ENCODE assay signal across 8 cellular contexts in genomic region chr1:12177999-12178441, GRCh38. TPM values are rescaled to one million over a fixed set of nuclear protein-coding genes. Genes with fewer than 3 reads are reported as not detected.
DNase-seq lines count a peak whose midpoint lies in the region; ATAC-seq, FAIRE-seq and TF ChIP-seq lines count a peak whose summit lies in the region.

No MANE protein-coding gene starts in this region.

- H4K8ac ChIP-seq in H1 (ENCODE audit: extremely low read depth, insufficient read depth, low read length) (no peak overlapping the region), trophoblast cell (ENCODE audit: low read depth, low read length) (no peak overlapping the region)

- TF ChIP-seq POLR2A in H1 (IDR thresholded peaks at IDR 0.05; ENCODE audit: control extremely low read depth in 1 of 2, low read depth in 2 of 2, low read length in 2 of 2) (no peak), transverse colon (IDR thresholded peaks at IDR 0.05) (no peak)

- H4K91ac ChIP-seq in H1 (replicated peaks; ENCODE audit: insufficient read length, low read length) (peak overlapping the region; percentile 0), trophoblast cell (ENCODE audit: low read depth, low read length) (no peak overlapping the region)

- H3K27ac ChIP-seq in H1 (ENCODE audit: low read depth, low read length) (no peak overlapping the region), trophoblast cell (ENCODE audit: low read depth, low read length) (no peak overlapping the region), transverse colon (peak overlapping the region; percentile 51 to 87 (median 82))

- H2BK12ac ChIP-seq in H1 (ENCODE audit: low read depth, low read length) (no peak overlapping the region), trophoblast cell (ENCODE audit: low read length) (peak overlapping the region; percentile 18)

- POLR2A ChIA-PET in H1 (lab: Charles Lee; ENCODE audit: partially characterized antibody): interaction anchor here (0.9 to 2.4 kb wide), 2 partner anchors 9 to 11 kb away, joined by 4 to 10 read pairs; partner anchors contain the start of gene TNFRSF1B

- H2BK120ac ChIP-seq in H1 (replicated peaks; ENCODE audit: low read depth, low read length): no peak overlapping the region
- no peak overlapping the region for H2BK120ac ChIP-seq in trophoblast cell (ENCODE audit: insufficient read depth, low read length, poor library complexity)

- no peak overlapping the region for H3K56ac ChIP-seq in H1 (replicated peaks; ENCODE audit: insufficient read length, low read depth, low read length)

- H3K9ac ChIP-seq in H1 (replicated peaks in 1 of 4; ENCODE audit: extremely low read depth in 1 of 4, low read depth in 3 of 4, low read length in 3 of 4) (no peak overlapping the region), trophoblast cell (ENCODE audit: low read length) (no peak overlapping the region)

- no peak overlapping the region for H3K14ac ChIP-seq in H1 (ENCODE audit: insufficient read length)
- H3K14ac ChIP-seq in trophoblast cell (ENCODE audit: low read length): no peak overlapping the region

- no peak for FAIRE-seq in H1 (lab: Jason Lieb, UNC)

- H3K79me2 ChIP-seq in H1 (ENCODE audit: control insufficient read depth in 1 of 2, insufficient read depth in 2 of 2, low read length in 2 of 2) (no peaks in the 10 kb centered on the region), trophoblast cell (ENCODE audit: control insufficient read depth, insufficient read depth, low read length, poor library complexity) (no peaks in the 10 kb centered on the region)

- H3K4me1 ChIP-seq in H1 (replicated peaks in 1 of 4; ENCODE audit: control insufficient read depth in 3 of 4, insufficient read depth in 4 of 4, low read length in 3 of 4) (peaks cover 0 to 19% (median 2%) of the 10 kb centered on the region in 4 experiments; a peak in 3 of 7 replicates), trophoblast cell (ENCODE audit: control insufficient read depth in 1 of 2, insufficient read depth in 2 of 2, low read length in 2 of 2) (peaks cover 15 to 23% of the 10 kb centered on the region in 2 experiments), transverse colon (peaks cover 9 to 74% (median 37%) of the 10 kb centered on the region in 4 donors)

- ATAC-seq in HG03108 (IDR thresholded peaks at IDR 0.05; ENCODE audit: unreplicated experiment): no peak

- H4K12ac ChIP-seq in trophoblast cell (ENCODE audit: low read depth, low read length): no peak overlapping the region

- H3K23ac ChIP-seq in H1 (ENCODE audit: insufficient read length) (no peak overlapping the region), trophoblast cell (ENCODE audit: low read length) (no peak overlapping the region)

- no peaks in the 10 kb centered on the region for H3K79me1 ChIP-seq in H1 (ENCODE audit: low read depth, low read length)
- peaks cover 7% of the 10 kb centered on the region for H3K79me1 ChIP-seq in trophoblast cell (ENCODE audit: low read length)

- intact Hi-C loops in transverse colon (cut with DNase I; ENCODE audit: low total_unique reads): no loop called here

- no peaks in the 10 kb centered on the region for H3K9me3 ChIP-seq in H1 (ENCODE audit: insufficient read depth in 2 of 2, low read depth in 1 of 2, low read length in 1 of 2)
- no peaks in the 10 kb centered on the region for H3K9me3 ChIP-seq in trophoblast cell (ENCODE audit: insufficient read depth, low read depth, low read length)
- no peaks in the 10 kb centered on the region for H3K9me3 ChIP-seq in transverse colon

- TF ChIP-seq CTCF in AG09319 (IDR thresholded peaks at IDR 0.05; ENCODE audit: low read depth, low read length) (no peak), H1 (IDR thresholded peaks at IDR 0.05; ENCODE audit: control extremely low read depth in 1 of 3, insufficient read depth in 1 of 3, low read depth in 1 of 3, low read length in 3 of 3) (no peak), transverse colon (IDR thresholded peaks at IDR 0.05) (no peak)

- no peak overlapping the region for H3K4me3 ChIP-seq in H1 (ENCODE audit: extremely low read depth in 1 of 4, insufficient read depth in 2 of 4, low read depth in 3 of 4, low read length in 4 of 4)
- H3K4me3 ChIP-seq in trophoblast cell (ENCODE audit: low read depth, low read length): no peak overlapping the region
- no peak overlapping the region for H3K4me3 ChIP-seq in transverse colon

- H3K36me3 ChIP-seq in H1 (ENCODE audit: control insufficient read depth in 2 of 4, insufficient read depth in 4 of 4, low read length in 3 of 4): no peaks in the 10 kb centered on the region
- peaks cover 2 to 6% of the 10 kb centered on the region in 2 experiments for H3K36me3 ChIP-seq in trophoblast cell (ENCODE audit: control insufficient read depth in 1 of 2, insufficient read depth in 2 of 2, low read length in 2 of 2)
- no peaks in the 10 kb centered on the region for H3K36me3 ChIP-seq in transverse colon

- H3K23me2 ChIP-seq in H1 (ENCODE audit: low read depth, low read length): no peaks in the 10 kb centered on the region

- H4K20me1 ChIP-seq in H1 (replicated peaks in 1 of 2; ENCODE audit: control insufficient read depth in 1 of 2, insufficient read depth in 2 of 2, low read length in 2 of 2): no peaks in the 10 kb centered on the region

- H3K4ac ChIP-seq in H1 (replicated peaks; ENCODE audit: insufficient read length, low read depth, low read length): no peak overlapping the region
- no peak overlapping the region for H3K4ac ChIP-seq in trophoblast cell (ENCODE audit: low read depth, low read length)

- H3K18ac ChIP-seq in H1 (ENCODE audit: extremely low read depth, low read length): no peak overlapping the region
- no peak overlapping the region for H3K18ac ChIP-seq in trophoblast cell (ENCODE audit: low read length)

- H2AK5ac ChIP-seq in H1 (ENCODE audit: low read depth, low read length) (no peak overlapping the region), trophoblast cell (ENCODE audit: low read length) (no peak overlapping the region)

- H2BK20ac ChIP-seq in H1 (ENCODE audit: low read length): no peak overlapping the region

- no peak overlapping the region for H4K5ac ChIP-seq in H1 (ENCODE audit: insufficient read length, low read depth, low read length)

- DNase-seq in AG09319 (ENCODE audit: extremely low read depth, low read depth): peak; percentile 52
- DNase-seq in MV-4-11 (lab: John Stamatoyannopoulos, UW): peak; percentile 94
- peak; percentile 96 for DNase-seq in activated CD8-positive, alpha-beta memory T cell treated with anti-CD3 and anti-CD28 coated beads for 24 hours
- no peak for DNase-seq in H1 (ENCODE audit: low read depth in 1 of 2, low spot score in 2 of 2)
- DNase-seq in trophoblast cell: peak; percentile 46 to 55
- DNase-seq in transverse colon: peak; percentile 64
- DNase-seq in GF-D8 (lab: John Stamatoyannopoulos, UW): no peak

- H3K27me3 ChIP-seq in H1 (replicated peaks in 1 of 4; ENCODE audit: control insufficient read depth in 3 of 4, extremely low read depth in 1 of 4, insufficient read depth in 3 of 4, low read length in 3 of 4) (no peaks in the 10 kb centered on the region), trophoblast cell (ENCODE audit: insufficient read depth, low read length) (no peaks in the 10 kb centered on the region), transverse colon (no peaks in the 10 kb centered on the region)

- 83% methylated on average over 14 of the region's 14 CpGs; no CpG with 5 or more reads in 1 of the 2 experiments for WGBS in H1 (ENCODE audit: extremely low coverage in 1 of 2, insufficient coverage in 1 of 2, insufficient read length in 1 of 2, insufficient replicate concordance in 2 of 2, low coverage in 1 of 2, low lambda C conversion rate in 2 of 2, missing lambda C conversion rate in 1 of 2), 2 experiments
- WGBS in trophoblast cell (ENCODE audit: extremely low coverage, insufficient coverage, insufficient read length): no CpG with 5 or more reads among the region's 14 CpGs
- WGBS in transverse colon (ENCODE audit: low coverage in 1 of 2), 2 donors: 46 to 55% methylated on average over 7 to 14 of the region's 14 CpGs

- CTCF ChIA-PET in H1 (lab: Charles Lee; ENCODE audit: partially characterized antibody): interaction anchor here (0.7 to 5.0 kb wide), 12 partner anchors 9 to 99 kb away, joined by 3 to 29 read pairs (median 4); no protein-coding TSS in a partner anchor

- TF ChIP-seq EP300 in H1 (IDR thresholded peaks at IDR 0.05; ENCODE audit: borderline replicate concordance in 1 of 2, low read depth in 2 of 2, low read length in 2 of 2): no peak
- TF ChIP-seq EP300 in transverse colon (IDR thresholded peaks at IDR 0.05; ENCODE audit: low read depth): no peak

- in situ Hi-C loops in transverse colon (cut with MboI; ENCODE audit: low pct_ligation_motif_present in 1 of 4, low pct_unique_long_range_greater_than_20kb in 1 of 4, low sequenced_read_pairs in 3 of 4): no loop called here

- H2BK15ac ChIP-seq in H1 (ENCODE audit: low read length): no peak overlapping the region

- no peak for TF ChIP-seq RAD21 in H1 (IDR thresholded peaks at IDR 0.05 in 1 of 2, conservative IDR thresholded peaks at IDR 0.05 in 1 of 2; ENCODE audit: low read depth in 2 of 2, low read length in 2 of 2)

- H2AFZ ChIP-seq in H1 (ENCODE audit: low read length) (no peak overlapping the region), trophoblast cell (ENCODE audit: insufficient read depth, low read length, poor library complexity) (no peak overlapping the region)

- H2BK5ac ChIP-seq in H1 (ENCODE audit: low read depth, low read length) (no peak overlapping the region), trophoblast cell (ENCODE audit: low read depth, low read length, poor library complexity) (no peak overlapping the region)

- H3K4me2 ChIP-seq in H1 (ENCODE audit: insufficient read depth in 1 of 2, low read depth in 2 of 2, low read length in 2 of 2) (no peak overlapping the region), trophoblast cell (ENCODE audit: low read length) (no peak overlapping the region)

RNA-seq across cellular contexts. Expression of gene TNFRSF1B, which starts 11.2 kb away (rescaled TPM):
- 2.8 and 2.9 TPM in 2 replicates for total RNA-seq in H1 (2021; fragmentation: NEBNext Ultra II Directional; extraction: Animal tissue kit (Norgen Biotek cat#: 25700))
- polyA plus RNA-seq in H1 (2011; rRNA removed): 1.7 and 2.4 TPM in 2 replicates
- polyA plus RNA-seq in H1 (2011; cell fraction: cytosol; rRNA removed): 1.8 TPM
- polyA plus RNA-seq in H1 (2011; cell fraction: nucleus; rRNA removed): 2.5 TPM
- 1.3 to 2.6 TPM (median 2.1 TPM) in 4 replicates for polyA plus RNA-seq in H1 (2012, experiment 1 of 2)
- 1.3 TPM for polyA plus RNA-seq in H1 (2012, experiment 2 of 2)
- 2.9 TPM for polyA plus RNA-seq in H1 (2013, experiment 1 of 2)
- 3.5 TPM for polyA plus RNA-seq in H1 (2013, experiment 2 of 2)
- polyA minus RNA-seq in H1 (2011; rRNA and poly(A)+ RNA removed): 1.1 and 1.5 TPM in 2 replicates
- 0.88 TPM for polyA minus RNA-seq in H1 (2011; cell fraction: cytosol; rRNA and poly(A)+ RNA removed)
- 0.90 TPM for polyA minus RNA-seq in H1 (2011; cell fraction: nucleus; rRNA and poly(A)+ RNA removed)
- polyA plus RNA-seq in trophoblast cell (2013): 239 and 247 TPM in 2 replicates
- total RNA-seq in transverse colon: 10 to 100 TPM; 11.1 to 17.3 (median 15.3) TPM

RNA-seq across cellular contexts. Expression of gene VPS13D, which starts 51.8 kb away (rescaled TPM):
- 31.2 and 32.7 TPM in 2 replicates for total RNA-seq in H1 (2021; fragmentation: NEBNext Ultra II Directional; extraction: Animal tissue kit (Norgen Biotek cat#: 25700))
- 9.7 and 10.9 TPM in 2 replicates for polyA plus RNA-seq in H1 (2011; rRNA removed)
- polyA plus RNA-seq in H1 (2011; cell fraction: cytosol; rRNA removed): 14.7 TPM
- polyA plus RNA-seq in H1 (2011; cell fraction: nucleus; rRNA removed): 27.4 TPM
- 13.6 to 16.4 TPM (median 14.6 TPM) in 4 replicates for polyA plus RNA-seq in H1 (2012, experiment 1 of 2)
- polyA plus RNA-seq in H1 (2012, experiment 2 of 2): 1.1 TPM
- polyA plus RNA-seq in H1 (2013, experiment 1 of 2): 5.6 TPM
- polyA plus RNA-seq in H1 (2013, experiment 2 of 2): 6.0 TPM
- 64.9 and 68.5 TPM in 2 replicates for polyA minus RNA-seq in H1 (2011; rRNA and poly(A)+ RNA removed)
- polyA minus RNA-seq in H1 (2011; cell fraction: cytosol; rRNA and poly(A)+ RNA removed): 33.0 TPM
- polyA minus RNA-seq in H1 (2011; cell fraction: nucleus; rRNA and poly(A)+ RNA removed): 80.2 TPM
- polyA plus RNA-seq in trophoblast cell (2013): 10.5 TPM in 2 replicates
- 100 to 1,000 TPM; 101 to 136 (median 116) TPM for total RNA-seq in transverse colon

Comparison
In these comparisons a context has a peak if more than half of its experiments do, and no peak if none do; other contexts are left out.
1. DNase-seq: peak in AG09319 (single experiment), MV-4-11 (single experiment), activated CD8-positive, alpha-beta memory T cell treated with anti-CD3 and anti-CD28 coated beads for 24 hours (single experiment), trophoblast cell (2 of 2) and transverse colon (single experiment); none in H1 (0 of 2) and GF-D8 (single experiment).
2. H3K27ac ChIP-seq: peak in transverse colon (4 of 4); none in H1 (single experiment) and trophoblast cell (single experiment).